Comparison of ENCODE assay signal across 14 cellular contexts in genomic region chr5:72921103-72921502, GRCh38. TPM values are rescaled to one million over a fixed set of nuclear protein-coding genes. Genes with fewer than 3 reads are reported as not detected.
DNase-seq lines count a peak whose midpoint lies in the region; ATAC-seq, FAIRE-seq and TF ChIP-seq lines count a peak whose summit lies in the region.
"Had no signal": no experiment of that assay in that cellular context is flagged by ENCODE, and none has a peak within 500 bp of the region (broad histone marks: within the 10 kb centered on the region; RNA-seq: fewer than 3 reads in every experiment).

No MANE protein-coding gene starts in this region.

- RAD21 ChIA-PET in HCT116 (lab: Charles Lee; ENCODE audit: low non-redundant PET in 1 of 2, low total read pairs in 2 of 2, uncharacterized antibody in 2 of 2, unreplicated experiment in 2 of 2), result interaction anchor here in 1 of 2 experiments (1.9 kb wide), 1 partner anchor 296 kb away, joined by 6 read pairs; no protein-coding TSS in a partner anchor

- H4K20me1 ChIP-seq in HCT116 (ENCODE audit: insufficient read depth), result no peaks in the 10 kb centered on the region
- H4K20me1 ChIP-seq: BLaER1 had no signal

- H3K36me3 ChIP-seq in HCT116 (ENCODE audit: control insufficient read depth in 1 of 2, insufficient read depth in 2 of 2, low read length in 2 of 2) (no peaks in the 10 kb centered on the region), Panc1 (ENCODE audit: control insufficient read depth, insufficient read depth, low read length) (no peaks in the 10 kb centered on the region)
- H3K36me3 ChIP-seq: BLaER1, HAP-1, Peyer's patch had no signal

- DNase-seq in NCI-H1436 (lab: John Stamatoyannopoulos, UW) (peak; percentile 20), NCI-H1436 treated with DMSO at 0.1 percent for 48 hours (lab: John Stamatoyannopoulos, UW) (no peak), HCT116 (ENCODE audit: low read depth, low spot score) (no peak), Panc1 (ENCODE audit: low read depth, low spot score) (no peak), left colon (no peak), GM19239 (ENCODE audit: insufficient read length, low spot score) (no peak), GM03348 (ENCODE audit: low spot score) (no peak), GF-D8 (lab: John Stamatoyannopoulos, UW) (no peak)
- DNase-seq: DMS 273 treated with DMSO at 0.1 percent for 48 hours, Peyer's patch had no signal

- CTCF ChIA-PET in HCT116 (lab: Charles Lee), result interaction anchor here (0.6 to 2.6 kb wide), 7 partner anchors 31 to 530 kb away, joined by 3 to 24 read pairs (median 3); no protein-coding TSS in a partner anchor
- CTCF ChIA-PET in Panc1 (lab: Charles Lee), result interaction anchor here (0.9 kb wide), 1 partner anchor 616 kb away, joined by 3 read pairs; no protein-coding TSS in a partner anchor

- no peak overlapping the region for H3K4me2 ChIP-seq in HCT116 (ENCODE audit: low read length)
- H3K4me2 ChIP-seq: BLaER1 had no signal

- POLR2A ChIA-PET in HCT116 (lab: Charles Lee), result interaction anchor here (1.6 kb wide), 1 partner anchor 34 kb away, joined by 5 read pairs; no protein-coding TSS in a partner anchor
- POLR2A ChIA-PET in Panc1 (lab: Charles Lee), result no interaction called here

- intact Hi-C loops in HCT116 (cut with micrococcal nuclease) (loop anchor here (2.0 to 10.0 kb wide), 5 partner anchors 154 to 871 kb away; no protein-coding TSS in a partner anchor), Panc1 (cut with micrococcal nuclease; ENCODE audit: unreplicated experiment) (loop anchor here (5.0 to 10.0 kb wide), 2 partner anchors 161 to 294 kb away; no protein-coding TSS in a partner anchor), left colon (cut with DNase I, micrococcal nuclease) (no loop called here)

- no peaks in the 10 kb centered on the region for H3K4me1 ChIP-seq in HCT116 (ENCODE audit: control insufficient read depth in 1 of 2, insufficient read depth in 2 of 2, low read length in 2 of 2)
- H3K4me1 ChIP-seq in Panc1 (ENCODE audit: control insufficient read depth, insufficient read depth, low read length), result peaks cover 5% of the 10 kb centered on the region; the same call in 1 of the 2 replicates
- H3K4me1 ChIP-seq: BLaER1, Peyer's patch had no signal

- no peak for TF ChIP-seq RAD21 in HCT116 (IDR thresholded peaks at IDR 0.05; ENCODE audit: low read depth)

- no peak for FAIRE-seq in GM19239 (lab: Jason Lieb, UNC)
- FAIRE-seq: GM18507 had no signal

- no peak for TF ChIP-seq POLR2A in HCT116 (IDR thresholded peaks at IDR 0.05; ENCODE audit: borderline replicate concordance, extremely low read depth, insufficient read depth, insufficient read length)

- H3K9me2 ChIP-seq in HCT116 (ENCODE audit: insufficient read depth), result no peaks in the 10 kb centered on the region

- H3K9me3 ChIP-seq in HCT116 (ENCODE audit: control insufficient read depth in 1 of 2, insufficient read depth in 1 of 2, low read depth in 1 of 2, low read length in 2 of 2) (no peaks in the 10 kb centered on the region), Panc1 (ENCODE audit: control insufficient read depth, insufficient read depth, low read depth, low read length) (no peaks in the 10 kb centered on the region)
- H3K9me3 ChIP-seq: HAP-1, Peyer's patch had no signal

- H3K79me2 ChIP-seq in HCT116 (ENCODE audit: insufficient read depth, low read length), result no peaks in the 10 kb centered on the region

- H3K27ac ChIP-seq in HCT116 (ENCODE audit: low read depth, low read length) (no peak overlapping the region), Panc1 (ENCODE audit: low read length) (no peak overlapping the region)
- H3K27ac ChIP-seq: 22Rv1, BLaER1, Peyer's patch had no signal

- H3K4me3 ChIP-seq in HCT116 (replicated peaks in 1 of 2; ENCODE audit: low read depth in 1 of 2, low read length in 2 of 2) (no peak overlapping the region), Panc1 (ENCODE audit: low read depth in 2 of 2, low read length in 2 of 2) (no peak overlapping the region)
- H3K4me3 ChIP-seq: BLaER1, HAP-1, Peyer's patch had no signal

- no peaks in the 10 kb centered on the region for H3K27me3 ChIP-seq in HCT116 (ENCODE audit: insufficient read depth, low read length)
- H3K27me3 ChIP-seq in Panc1 (ENCODE audit: control insufficient read depth, insufficient read depth, low read length), result no peaks in the 10 kb centered on the region
- H3K27me3 ChIP-seq: BLaER1, Peyer's patch had no signal

- no peak overlapping the region for H2AFZ ChIP-seq in HCT116 (ENCODE audit: low read depth, low read length, poor library complexity, severe bottlenecking)

- ATAC-seq in HCT116 (peak; percentile 28), Panc1 (peak; percentile 13; the same call in 1 of the 2 replicates), left colon (peak; percentile 19)

- BruUV-seq in HCT116 (replicated peaks; lab: Mats Ljungman, UMichigan), result no TSS peak
- BruUV-seq in Panc1 (replicated peaks; lab: Mats Ljungman, UMichigan), result no TSS peak

- in situ Hi-C loops in Panc1 (cut with HindIII; ENCODE audit: low pct_unique_long_range_greater_than_20kb, low sequenced_read_pairs), result no loop called here

- no peak overlapping the region for H3K9ac ChIP-seq in HCT116 (ENCODE audit: low read length)
- H3K9ac ChIP-seq: BLaER1 had no signal

- TF ChIP-seq CTCF in HCT116 (IDR thresholded peaks at IDR 0.05 in 2 of 3, conservative IDR thresholded peaks at IDR 0.05 in 1 of 3; ENCODE audit: borderline replicate concordance in 1 of 3, insufficient read depth in 1 of 3, low read depth in 2 of 3, low read length in 2 of 3), result no peak
- no peak for TF ChIP-seq CTCF in Panc1 (IDR thresholded peaks at IDR 0.05)

TF ChIP-seq in HCT116, 20 proteins besides CTCF, POLR2A, EP300 and RAD21:
- TF ChIP-seq ELF1 (IDR thresholded peaks at IDR 0.05; ENCODE audit: borderline replicate concordance, low read depth), result no peak

RNA-seq across cellular contexts. Expression of gene FCHO2, which starts 34.7 kb away (rescaled TPM):
- total RNA-seq in HCT116 (2021; ENCODE audit: unreplicated experiment) (18.7 TPM), Panc1 (2021; ENCODE audit: unreplicated experiment) (25.3 TPM), left colon (10 to 100 TPM; 46.6 to 47.5 TPM)
- 12.8 and 13.2 TPM in 2 replicates for polyA plus RNA-seq in HCT116 (2012)
- 12.2 TPM for polyA plus RNA-seq in Panc1 (2012; ENCODE audit: insufficient read length)

Comparison
In these comparisons a context has a peak if more than half of its experiments do, and no peak if none do; other contexts are left out.
1. intact Hi-C loops: an anchor here in HCT116 (2.0 to 10.0 kb wide) and Panc1 (5.0 to 10.0 kb wide); none called in left colon.